Comparison of ENCODE assay signal across 1 cellular context in the genomic region with DNA sequence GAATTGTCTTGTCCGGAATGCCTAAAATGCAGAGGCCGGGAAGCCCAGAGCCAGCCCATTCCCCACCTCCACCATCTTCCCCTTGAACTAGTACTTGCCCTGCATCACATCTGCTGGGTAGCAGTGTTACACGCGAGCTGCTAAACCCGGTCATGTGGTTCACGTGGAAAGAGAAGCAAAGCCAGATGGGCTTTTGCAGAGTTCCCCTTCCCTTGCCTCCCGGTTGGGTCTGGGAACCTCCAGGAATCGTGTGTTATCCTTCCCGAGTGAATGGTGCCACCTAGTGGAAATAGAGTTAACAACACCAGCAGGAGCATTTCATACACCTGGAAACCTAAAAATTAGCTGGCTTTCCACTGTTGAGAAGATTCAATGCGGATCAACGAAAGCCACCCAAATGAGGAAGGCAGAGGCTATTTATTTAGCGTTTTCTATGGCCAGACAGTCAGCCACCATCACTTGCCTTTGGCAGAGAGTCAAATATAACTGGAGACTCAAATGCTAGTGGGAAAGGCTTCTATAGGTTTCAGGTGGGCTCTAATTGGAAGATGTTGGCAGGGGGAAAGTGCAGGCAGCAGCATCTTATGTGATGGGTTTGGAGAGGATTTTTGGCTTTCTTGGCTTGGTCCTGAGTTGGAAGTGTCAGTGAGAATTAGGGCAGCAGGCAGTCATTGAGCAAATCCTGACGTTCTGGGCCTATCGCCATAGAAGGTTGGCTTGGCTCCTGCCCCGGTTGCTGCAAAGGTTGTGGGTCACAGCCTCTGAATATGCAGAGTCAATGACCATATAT.
TF ChIP-seq lines count a peak whose summit lies in the region.

No MANE protein-coding gene starts in this region.

TF ChIP-seq in HEK293, 187 proteins besides CTCF, POLR2A, EP300 and RAD21 (continued from another document):
- TF ChIP-seq, protein P1, sequence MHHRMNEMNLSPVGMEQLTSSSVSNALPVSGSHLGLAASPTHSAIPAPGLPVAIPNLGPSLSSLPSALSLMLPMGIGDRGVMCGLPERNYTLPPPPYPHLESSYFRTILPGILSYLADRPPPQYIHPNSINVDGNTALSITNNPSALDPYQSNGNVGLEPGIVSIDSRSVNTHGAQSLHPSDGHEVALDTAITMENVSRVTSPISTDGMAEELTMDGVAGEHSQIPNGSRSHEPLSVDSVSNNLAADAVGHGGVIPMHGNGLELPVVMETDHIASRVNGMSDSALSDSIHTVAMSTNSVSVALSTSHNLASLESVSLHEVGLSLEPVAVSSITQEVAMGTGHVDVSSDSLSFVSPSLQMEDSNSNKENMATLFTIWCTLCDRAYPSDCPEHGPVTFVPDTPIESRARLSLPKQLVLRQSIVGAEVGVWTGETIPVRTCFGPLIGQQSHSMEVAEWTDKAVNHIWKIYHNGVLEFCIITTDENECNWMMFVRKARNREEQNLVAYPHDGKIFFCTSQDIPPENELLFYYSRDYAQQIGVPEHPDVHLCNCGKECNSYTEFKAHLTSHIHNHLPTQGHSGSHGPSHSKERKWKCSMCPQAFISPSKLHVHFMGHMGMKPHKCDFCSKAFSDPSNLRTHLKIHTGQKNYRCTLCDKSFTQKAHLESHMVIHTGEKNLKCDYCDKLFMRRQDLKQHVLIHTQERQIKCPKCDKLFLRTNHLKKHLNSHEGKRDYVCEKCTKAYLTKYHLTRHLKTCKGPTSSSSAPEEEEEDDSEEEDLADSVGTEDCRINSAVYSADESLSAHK (tag by site-specific recombination; IDR thresholded peaks at IDR 0.05), result no peak
- TF ChIP-seq SP7 (tag by site-specific recombination; IDR thresholded peaks at IDR 0.05) (0 out of 2 replicates have a peak, but pooled peaks have one; percentile 23), ZNF391 (tag by site-specific recombination; IDR thresholded peaks at IDR 0.05; ENCODE audit: borderline replicate concordance, low read depth) (no peak), ZNF701 (tag by site-specific recombination; IDR thresholded peaks at IDR 0.05) (no peak), BCL11A (tag by site-specific recombination; IDR thresholded peaks at IDR 0.05; ENCODE audit: low read depth) (no peak), ZNF132 (tag by site-specific recombination; IDR thresholded peaks at IDR 0.05; ENCODE audit: borderline replicate concordance) (no peak), ZNF335 (tag by site-specific recombination; conservative IDR thresholded peaks at IDR 0.05) (no peak), ZNF175 (tag by site-specific recombination; IDR thresholded peaks at IDR 0.05) (no peak), ZNF600 (tag by site-specific recombination; IDR thresholded peaks at IDR 0.05) (peak; percentile 48; the same call in 1 of the 2 replicates), ZNF514 (tag by site-specific recombination; IDR thresholded peaks at IDR 0.05) (no peak), ZBTB17 (tag by site-specific recombination; IDR thresholded peaks at IDR 0.05) (peak; percentile 26; the same call in 1 of the 2 replicates), ZNF610 (tag by site-specific recombination; IDR thresholded peaks at IDR 0.05; ENCODE audit: borderline replicate concordance) (no peak), ZNF223 (tag by site-specific recombination; IDR thresholded peaks at IDR 0.05) (no peak), ZNF169 (tag by site-specific recombination; IDR thresholded peaks at IDR 0.05) (no peak)
- TF ChIP-seq, protein P2, sequence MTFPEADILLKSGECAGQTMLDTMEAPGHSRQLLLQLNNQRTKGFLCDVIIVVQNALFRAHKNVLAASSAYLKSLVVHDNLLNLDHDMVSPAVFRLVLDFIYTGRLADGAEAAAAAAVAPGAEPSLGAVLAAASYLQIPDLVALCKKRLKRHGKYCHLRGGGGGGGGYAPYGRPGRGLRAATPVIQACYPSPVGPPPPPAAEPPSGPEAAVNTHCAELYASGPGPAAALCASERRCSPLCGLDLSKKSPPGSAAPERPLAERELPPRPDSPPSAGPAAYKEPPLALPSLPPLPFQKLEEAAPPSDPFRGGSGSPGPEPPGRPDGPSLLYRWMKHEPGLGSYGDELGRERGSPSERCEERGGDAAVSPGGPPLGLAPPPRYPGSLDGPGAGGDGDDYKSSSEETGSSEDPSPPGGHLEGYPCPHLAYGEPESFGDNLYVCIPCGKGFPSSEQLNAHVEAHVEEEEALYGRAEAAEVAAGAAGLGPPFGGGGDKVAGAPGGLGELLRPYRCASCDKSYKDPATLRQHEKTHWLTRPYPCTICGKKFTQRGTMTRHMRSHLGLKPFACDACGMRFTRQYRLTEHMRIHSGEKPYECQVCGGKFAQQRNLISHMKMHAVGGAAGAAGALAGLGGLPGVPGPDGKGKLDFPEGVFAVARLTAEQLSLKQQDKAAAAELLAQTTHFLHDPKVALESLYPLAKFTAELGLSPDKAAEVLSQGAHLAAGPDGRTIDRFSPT (tag by site-specific recombination; IDR thresholded peaks at IDR 0.05), result no peak
- TF ChIP-seq, protein P3, sequence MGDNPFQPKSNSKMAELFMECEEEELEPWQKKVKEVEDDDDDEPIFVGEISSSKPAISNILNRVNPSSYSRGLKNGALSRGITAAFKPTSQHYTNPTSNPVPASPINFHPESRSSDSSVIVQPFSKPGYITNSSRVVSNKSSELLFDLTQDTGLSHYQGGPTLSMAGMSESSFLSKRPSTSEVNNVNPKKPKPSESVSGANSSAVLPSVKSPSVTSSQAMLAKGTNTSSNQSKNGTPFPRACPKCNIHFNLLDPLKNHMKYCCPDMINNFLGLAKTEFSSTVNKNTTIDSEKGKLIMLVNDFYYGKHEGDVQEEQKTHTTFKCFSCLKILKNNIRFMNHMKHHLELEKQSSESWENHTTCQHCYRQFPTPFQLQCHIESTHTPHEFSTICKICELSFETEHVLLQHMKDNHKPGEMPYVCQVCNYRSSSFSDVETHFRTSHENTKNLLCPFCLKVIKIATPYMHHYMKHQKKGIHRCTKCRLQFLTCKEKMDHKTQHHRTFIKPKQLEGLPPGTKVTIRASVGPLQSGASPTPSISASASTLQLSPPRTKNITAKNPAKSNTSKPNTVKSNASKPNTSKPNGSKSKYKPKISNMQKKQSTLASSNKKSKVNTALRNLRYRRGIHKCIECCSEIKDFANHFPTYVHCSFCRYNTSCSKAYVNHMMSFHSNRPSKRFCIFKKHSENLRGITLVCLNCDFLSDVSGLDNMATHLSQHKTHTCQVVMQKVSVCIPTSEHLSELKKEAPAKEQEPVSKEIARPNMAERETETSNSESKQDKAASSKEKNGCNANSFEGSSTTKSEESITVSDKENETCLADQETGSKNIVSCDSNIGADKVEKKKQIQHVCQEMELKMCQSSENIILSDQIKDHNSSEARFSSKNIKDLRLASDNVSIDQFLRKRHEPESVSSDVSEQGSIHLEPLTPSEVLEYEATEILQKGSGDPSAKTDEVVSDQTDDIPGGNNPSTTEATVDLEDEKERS (tag by site-specific recombination; IDR thresholded peaks at IDR 0.05), result no peak
